Comparison of ENCODE assay signal across 16 cellular contexts in genomic region chr11:6526411-6527135, GRCh38. TPM values are rescaled to one million over a fixed set of nuclear protein-coding genes. Genes with fewer than 3 reads are reported as not detected.
DNase-seq lines count a peak whose midpoint lies in the region; ATAC-seq and TF ChIP-seq lines count a peak whose summit lies in the region.
"Had no signal": no experiment of that assay in that cellular context is flagged by ENCODE, and none has a peak within 500 bp of the region (broad histone marks: within the 10 kb centered on the region; RNA-seq: fewer than 3 reads in every experiment).

No MANE protein-coding gene starts in this region.

- H3K4me1 Mint-ChIP-seq in activated T-cell treated with anti-CD3 and anti-CD28 coated beads, Interleukin-2, amount 50 U/mL, for 4 hours (ENCODE audit: low read depth) = peaks cover 35% of the 10 kb centered on the region
- peaks cover 30% of the 10 kb centered on the region for H3K4me1 Mint-ChIP-seq in T-helper 2 cell treated with Interferon-gamma antibody and Interleukin-4, amounts not matched to agents 5 μg/mL and 100 μg/mL, for 36 hours (ENCODE audit: low read depth)
- peaks cover 10 to 11% of the 10 kb centered on the region in 2 donors for H3K4me1 Mint-ChIP-seq in natural killer cell treated with Interleukin-12 subunit alpha and Interleukin-12 subunit beta and Interleukin-15 and Interleukin-18, amount 100 ng/mL, for 72 hours (ENCODE audit: low read depth in 2 of 2)
- H3K4me1 Mint-ChIP-seq: endodermal cell, GM23338 had no signal

- no peak overlapping the region for H3K4me2 ChIP-seq in GM23248 (ENCODE audit: unreplicated experiment)
- no peak overlapping the region for H3K4me2 ChIP-seq in SK-N-SH
- H3K4me2 ChIP-seq: GM23338 had no signal

- H2AFZ ChIP-seq in GM23248 (no peak overlapping the region), SK-N-SH (ENCODE audit: low read depth) (no peak overlapping the region)
- H2AFZ ChIP-seq: GM23338 had no signal

- WGBS in GM23248 (ENCODE audit: low coverage in 1 of 2, low lambda C conversion rate in 2 of 2, missing lambda C conversion rate in 2 of 2), 2 experiments = 78 to 80% methylated on average over 3 of the region's 3 CpGs
- WGBS in SK-N-SH (ENCODE audit: low lambda C conversion rate) = 89% methylated on average over 3 of the region's 3 CpGs

- TF ChIP-seq CTCF in SK-N-SH (IDR thresholded peaks at IDR 0.05) = no peak

- H3K36me3 ChIP-seq in GM23248 (ENCODE audit: low read depth) (no peaks in the 10 kb centered on the region), SK-N-SH (replicated peaks in 1 of 2; ENCODE audit: control insufficient read depth in 1 of 2, insufficient read depth in 2 of 2, low read length in 1 of 2) (peaks cover 8 to 12% of the 10 kb centered on the region in 2 experiments)

- H3K27me3 ChIP-seq in GM23248 (replicated peaks; ENCODE audit: insufficient read depth) (no peaks in the 10 kb centered on the region), SK-N-SH (ENCODE audit: insufficient read depth) (no peaks in the 10 kb centered on the region)

- no peaks in the 10 kb centered on the region for H3K9me3 ChIP-seq in GM23248 (ENCODE audit: low read depth)
- no peaks in the 10 kb centered on the region for H3K9me3 ChIP-seq in SK-N-SH

- TF ChIP-seq EP300 in SK-N-SH (IDR thresholded peaks at IDR 0.05; ENCODE audit: borderline replicate concordance in 1 of 2, low read depth in 1 of 2, low read length in 1 of 2) = no peak

- H3K9me2 ChIP-seq in GM23248 (ENCODE audit: insufficient read depth) (0 out of 2 replicates have a peak, but pooled peaks cover 3% of the 10 kb centered on the region), SK-N-SH (no peaks in the 10 kb centered on the region)

- CTCF ChIA-PET in SK-N-SH (lab: Yijun Ruan, JAX) = interaction anchor here (1.1 to 1.9 kb wide), 3 partner anchors 20 to 179 kb away, joined by 3 to 11 read pairs (median 5); no protein-coding TSS in a partner anchor

- H3K9ac ChIP-seq in GM23248 = no peak overlapping the region
- H3K9ac ChIP-seq in SK-N-SH = no peak overlapping the region

- peak overlapping the region; percentile 76 for H3K27ac Mint-ChIP-seq in T-helper 2 cell treated with Interferon-gamma antibody and Interleukin-4, amounts not matched to agents 5 μg/mL and 100 μg/mL, for 36 hours
- peak overlapping the region in 1 of 2 donors; percentile 82 for H3K27ac Mint-ChIP-seq in natural killer cell treated with Interleukin-12 subunit alpha and Interleukin-12 subunit beta and Interleukin-15 and Interleukin-18, amount 100 ng/mL, for 72 hours
- H3K27ac Mint-ChIP-seq: endodermal cell, GM23338 had no signal

- H3K4me3 Mint-ChIP-seq in activated T-cell treated with anti-CD3 and anti-CD28 coated beads, Interleukin-2, amount 50 U/mL, for 4 hours = peak overlapping the region; percentile 59
- H3K4me3 Mint-ChIP-seq in T-helper 2 cell treated with Interferon-gamma antibody and Interleukin-4, amounts not matched to agents 5 μg/mL and 100 μg/mL, for 36 hours = peak overlapping the region; percentile 59
- peak overlapping the region; percentile 7 for H3K4me3 Mint-ChIP-seq in natural killer cell treated with Interleukin-12 subunit alpha and Interleukin-12 subunit beta and Interleukin-15 and Interleukin-18, amount 100 ng/mL, for 72 hours
- H3K4me3 Mint-ChIP-seq: endodermal cell, GM23338 had no signal

- no peaks in the 10 kb centered on the region for H3K27me3 Mint-ChIP-seq in activated T-cell treated with anti-CD3 and anti-CD28 coated beads, Interleukin-2, amount 50 U/mL, for 4 hours (ENCODE audit: low read depth)
- H3K27me3 Mint-ChIP-seq in T-helper 2 cell treated with Interferon-gamma antibody and Interleukin-4, amounts not matched to agents 5 μg/mL and 100 μg/mL, for 36 hours (ENCODE audit: low read depth) = no peaks in the 10 kb centered on the region
- H3K27me3 Mint-ChIP-seq in natural killer cell treated with Interleukin-12 subunit alpha and Interleukin-12 subunit beta and Interleukin-15 and Interleukin-18, amount 100 ng/mL, for 72 hours = no peaks in the 10 kb centered on the region

- no peaks in the 10 kb centered on the region for H3K9me3 Mint-ChIP-seq in activated T-cell treated with anti-CD3 and anti-CD28 coated beads, Interleukin-2, amount 50 U/mL, for 4 hours
- no peaks in the 10 kb centered on the region for H3K9me3 Mint-ChIP-seq in T-helper 2 cell treated with Interferon-gamma antibody and Interleukin-4, amounts not matched to agents 5 μg/mL and 100 μg/mL, for 36 hours
- H3K9me3 Mint-ChIP-seq in natural killer cell treated with Interleukin-12 subunit alpha and Interleukin-12 subunit beta and Interleukin-15 and Interleukin-18, amount 100 ng/mL, for 72 hours = no peaks in the 10 kb centered on the region
- H3K9me3 Mint-ChIP-seq: endodermal cell, GM23338 had no signal

- H3K27ac ChIP-seq in GM23248 (no peak overlapping the region), SK-N-SH (ENCODE audit: low read depth in 2 of 2, low read length in 1 of 2) (no peak overlapping the region)

- TF ChIP-seq RAD21 in SK-N-SH (IDR thresholded peaks at IDR 0.05; ENCODE audit: low read length) = no peak

- peaks cover 5% of the 10 kb centered on the region; the same call in 1 of the 2 replicates for H3F3A ChIP-seq in GM23248 (ENCODE audit: insufficient read depth)
- H3F3A ChIP-seq in SK-N-SH (replicated peaks; ENCODE audit: insufficient read depth) = peaks cover 7% of the 10 kb centered on the region

- ATAC-seq in activated T-cell treated with anti-CD3 and anti-CD28 coated beads, Interleukin-2, amount 50 U/mL, for 4 hours = peak; percentile 17 to 64
- ATAC-seq in natural killer cell treated with Interleukin-12 subunit alpha and Interleukin-12 subunit beta and Interleukin-15 and Interleukin-18, amount 100 ng/mL, for 72 hours = no peak
- ATAC-seq: GM23338, left ventricle myocardium superior had no signal

- POLR2A ChIA-PET in SK-N-SH (lab: Yijun Ruan, JAX) = no interaction called here

- in situ Hi-C loops in GM23248 (cut with MboI) = no loop called here

- peaks cover 10% of the 10 kb centered on the region for H3K4me1 ChIP-seq in GM23248 (ENCODE audit: insufficient read depth)
- peaks cover 0 to 4% of the 10 kb centered on the region in 2 experiments; a peak in 3 of 4 replicates for H3K4me1 ChIP-seq in SK-N-SH (ENCODE audit: control insufficient read depth in 1 of 2, insufficient read depth in 2 of 2, low read depth in 1 of 2, low read length in 1 of 2)

- peaks cover 29% of the 10 kb centered on the region for H3K36me3 Mint-ChIP-seq in activated T-cell treated with anti-CD3 and anti-CD28 coated beads, Interleukin-2, amount 50 U/mL, for 4 hours (ENCODE audit: insufficient read depth)
- peaks cover 25% of the 10 kb centered on the region for H3K36me3 Mint-ChIP-seq in T-helper 2 cell treated with Interferon-gamma antibody and Interleukin-4, amounts not matched to agents 5 μg/mL and 100 μg/mL, for 36 hours (ENCODE audit: low read depth)
- H3K36me3 Mint-ChIP-seq in natural killer cell treated with Interleukin-12 subunit alpha and Interleukin-12 subunit beta and Interleukin-15 and Interleukin-18, amount 100 ng/mL, for 72 hours = no peaks in the 10 kb centered on the region

- H4K20me1 ChIP-seq in GM23248 (ENCODE audit: insufficient read depth) (no peaks in the 10 kb centered on the region), SK-N-SH (ENCODE audit: insufficient read depth) (no peaks in the 10 kb centered on the region)

- H3K4me3 ChIP-seq in GM23248 = no peak overlapping the region
- no peak overlapping the region for H3K4me3 ChIP-seq in SK-N-SH (ENCODE audit: low read depth in 2 of 2, low read length in 1 of 2)
- H3K4me3 ChIP-seq: GM23338 had no signal

- DNase-seq in activated T-cell treated with anti-CD3 and anti-CD28 coated beads, Interleukin-2, amount 50 U/mL, for 4 hours = no peak
- no peak for DNase-seq in activated T-cell treated with anti-CD3 and anti-CD28 coated beads, Interleukin-2, amount 50 U/mL, for 48 hours
- DNase-seq in GM23248 (peak; percentile 19), SK-N-SH (no peak), NCI-H524 (lab: John Stamatoyannopoulos, UW) (no peak)
- no peak for DNase-seq in T-helper 2 cell treated with Interferon-gamma antibody and Interleukin-4, amounts not matched to agents 5 μg/mL and 100 μg/mL, for 36 hours (ENCODE audit: low spot score)
- DNase-seq in natural killer cell treated with Interleukin-12 subunit alpha and Interleukin-12 subunit beta and Interleukin-15 and Interleukin-18, amount 100 ng/mL, for 72 hours (ENCODE audit: low spot score) = no peak
- DNase-seq in effector CD8-positive, alpha-beta T cell (lab: John Stamatoyannopoulos, UW) = no peak
- DNase-seq: endodermal cell; glutamatergic neuron; IMR-90; left ventricle myocardium superior; NCI-H2107; occipital lobe; stimulated activated CD4-positive, alpha-beta T cell treated with anti-CD3 and anti-CD28 coated beads, Interleukin-12 subunit alpha, Interleukin-12 subunit beta, amount 100 ng/mL, for 4 hours had no signal

- H3K79me2 ChIP-seq in GM23248 (ENCODE audit: insufficient read depth) (no peaks in the 10 kb centered on the region), SK-N-SH (ENCODE audit: insufficient read depth) (no peaks in the 10 kb centered on the region)

RNA-seq across cellular contexts. Expression of gene DNHD1, which starts 29.5 kb away (rescaled TPM):
- 1 to 10 TPM; 6.0 to 6.7 (median 6.1) TPM for total RNA-seq in activated T-cell treated with anti-CD3 and anti-CD28 coated beads, Interleukin-2, amount 50 U/mL, for 4 hours
- total RNA-seq in GM23248 (2014; rRNA removed; shearing (Covaris generic)) = 2.2 and 4.6 TPM in 2 replicates
- polyA plus RNA-seq in GM23248 (2016; fragmentation: Nextera tagmentation; extraction: Ambion mirVana) = 1.1 and 1.2 TPM in 2 replicates
- total RNA-seq in natural killer cell treated with Interleukin-12 subunit alpha and Interleukin-12 subunit beta and Interleukin-15 and Interleukin-18, amount 100 ng/mL, for 72 hours = 10 to 100 TPM; 22.4 to 53.6 TPM
- 5.3 and 7.6 TPM in 2 replicates for polyA plus RNA-seq in SK-N-SH (2012; rRNA removed)
- polyA plus RNA-seq in SK-N-SH (2012; cell fraction: cytosol; rRNA removed) = 1.3 and 1.8 TPM in 2 replicates
- 47.4 and 50.7 TPM in 2 replicates for polyA plus RNA-seq in SK-N-SH (2012; cell fraction: nucleus; rRNA removed)

RNA-seq across cellular contexts. Expression of gene TIMM10B, which starts 45.3 kb away (rescaled TPM):
- 10 to 100 TPM; 45.4 to 48.5 (median 48.1) TPM for total RNA-seq in activated T-cell treated with anti-CD3 and anti-CD28 coated beads, Interleukin-2, amount 50 U/mL, for 4 hours
- total RNA-seq in GM23248 (2014; rRNA removed; shearing (Covaris generic)) = 31.7 and 43.8 TPM in 2 replicates
- polyA plus RNA-seq in GM23248 (2016; fragmentation: Nextera tagmentation; extraction: Ambion mirVana) (35.0 and 35.4 TPM in 2 replicates), SK-N-SH (2012; rRNA removed) (26.2 and 33.1 TPM in 2 replicates)
- 10 to 100 TPM; 44.1 to 57.4 TPM for total RNA-seq in natural killer cell treated with Interleukin-12 subunit alpha and Interleukin-12 subunit beta and Interleukin-15 and Interleukin-18, amount 100 ng/mL, for 72 hours
- 27.9 and 29.1 TPM in 2 replicates for polyA plus RNA-seq in SK-N-SH (2012; cell fraction: cytosol; rRNA removed)
- 33.7 and 42.6 TPM in 2 replicates for polyA plus RNA-seq in SK-N-SH (2012; cell fraction: nucleus; rRNA removed)

RNA-seq across cellular contexts. Expression of gene ARFIP2, which starts 45.4 kb away (rescaled TPM):
- total RNA-seq in activated T-cell treated with anti-CD3 and anti-CD28 coated beads, Interleukin-2, amount 50 U/mL, for 4 hours = 10 to 100 TPM; 55.4 to 59.6 (median 56.5) TPM
- total RNA-seq in GM23248 (2014; rRNA removed; shearing (Covaris generic)) = 69.5 and 75.0 TPM in 2 replicates
- 56.6 and 57.9 TPM in 2 replicates for polyA plus RNA-seq in GM23248 (2016; fragmentation: Nextera tagmentation; extraction: Ambion mirVana)
- total RNA-seq in natural killer cell treated with Interleukin-12 subunit alpha and Interleukin-12 subunit beta and Interleukin-15 and Interleukin-18, amount 100 ng/mL, for 72 hours = 10 to 100 TPM; 50.8 to 71.7 TPM
- polyA plus RNA-seq in SK-N-SH (2012; rRNA removed) = 128 and 162 TPM in 2 replicates
- polyA plus RNA-seq in SK-N-SH (2012; cell fraction: cytosol; rRNA removed) = 77.6 and 102 TPM in 2 replicates
- polyA plus RNA-seq in SK-N-SH (2012; cell fraction: nucleus; rRNA removed) = 270 and 389 TPM in 2 replicates

RNA-seq across cellular contexts. Expression of gene TRIM3, which starts 52.8 kb away (rescaled TPM):
- 1 to 10 TPM; 3.2 to 4.3 (median 3.6) TPM for total RNA-seq in activated T-cell treated with anti-CD3 and anti-CD28 coated beads, Interleukin-2, amount 50 U/mL, for 4 hours
- total RNA-seq in GM23248 (2014; rRNA removed; shearing (Covaris generic)) = 20.5 and 29.9 TPM in 2 replicates
- polyA plus RNA-seq in GM23248 (2016; fragmentation: Nextera tagmentation; extraction: Ambion mirVana) (15.2 and 17.1 TPM in 2 replicates), SK-N-SH (2012; rRNA removed) (22.8 and 26.6 TPM in 2 replicates)
- 1 to 10 TPM; 6.1 to 7.7 TPM for total RNA-seq in natural killer cell treated with Interleukin-12 subunit alpha and Interleukin-12 subunit beta and Interleukin-15 and Interleukin-18, amount 100 ng/mL, for 72 hours
- 6.0 and 10.2 TPM in 2 replicates for polyA plus RNA-seq in SK-N-SH (2012; cell fraction: cytosol; rRNA removed)
- 136 and 151 TPM in 2 replicates for polyA plus RNA-seq in SK-N-SH (2012; cell fraction: nucleus; rRNA removed)

Comparison
In these comparisons a context has a peak if more than half of its experiments do, and no peak if none do; other contexts are left out.
1. ATAC-seq: peak in activated T-cell treated with anti-CD3 and anti-CD28 coated beads, Interleukin-2, amount 50 U/mL, for 4 hours (2 of 2); none in natural killer cell treated with Interleukin-12 subunit alpha and Interleukin-12 subunit beta and Interleukin-15 and Interleukin-18, amount 100 ng/mL, for 72 hours (0 of 2).
2. H3K4me3 Mint-ChIP-seq: peak in every context shown above with its lines; median percentile 59 in activated T-cell treated with anti-CD3 and anti-CD28 coated beads, Interleukin-2, amount 50 U/mL, for 4 hours; 59 in T-helper 2 cell treated with Interferon-gamma antibody and Interleukin-4, amounts not matched to agents 5 μg/mL and 100 μg/mL, for 36 hours; 7 in natural killer cell treated with Interleukin-12 subunit alpha and Interleukin-12 subunit beta and Interleukin-15 and Interleukin-18, amount 100 ng/mL, for 72 hours.